Comparison of ENCODE assay signal across 1 cellular context in the genomic region with DNA sequence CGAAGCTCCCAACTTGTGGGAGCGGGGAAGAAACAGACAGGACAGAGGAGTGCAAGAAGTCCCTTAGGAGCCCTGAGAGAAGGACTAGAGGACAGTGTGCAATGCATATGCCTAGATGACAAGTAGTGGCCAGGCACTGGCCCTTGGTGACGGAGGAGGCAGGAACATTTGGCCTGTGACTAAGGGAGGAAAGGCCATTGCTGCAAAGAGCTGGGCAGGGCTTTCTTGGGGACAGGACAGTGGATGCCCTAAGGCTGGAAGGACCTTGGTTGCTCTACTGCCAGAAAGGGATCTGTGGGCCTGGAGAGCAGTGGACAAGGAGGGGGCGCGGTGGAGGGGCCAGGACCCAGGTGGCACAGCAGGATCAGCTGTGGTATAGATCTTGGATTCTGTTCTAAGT.
TF ChIP-seq lines count a peak whose summit lies in the region.

No MANE protein-coding gene starts in this region.

TF ChIP-seq in SK-N-SH, 30 proteins besides CTCF, POLR2A, EP300 and RAD21 (continued from another document):
- TF ChIP-seq, protein P1, sequence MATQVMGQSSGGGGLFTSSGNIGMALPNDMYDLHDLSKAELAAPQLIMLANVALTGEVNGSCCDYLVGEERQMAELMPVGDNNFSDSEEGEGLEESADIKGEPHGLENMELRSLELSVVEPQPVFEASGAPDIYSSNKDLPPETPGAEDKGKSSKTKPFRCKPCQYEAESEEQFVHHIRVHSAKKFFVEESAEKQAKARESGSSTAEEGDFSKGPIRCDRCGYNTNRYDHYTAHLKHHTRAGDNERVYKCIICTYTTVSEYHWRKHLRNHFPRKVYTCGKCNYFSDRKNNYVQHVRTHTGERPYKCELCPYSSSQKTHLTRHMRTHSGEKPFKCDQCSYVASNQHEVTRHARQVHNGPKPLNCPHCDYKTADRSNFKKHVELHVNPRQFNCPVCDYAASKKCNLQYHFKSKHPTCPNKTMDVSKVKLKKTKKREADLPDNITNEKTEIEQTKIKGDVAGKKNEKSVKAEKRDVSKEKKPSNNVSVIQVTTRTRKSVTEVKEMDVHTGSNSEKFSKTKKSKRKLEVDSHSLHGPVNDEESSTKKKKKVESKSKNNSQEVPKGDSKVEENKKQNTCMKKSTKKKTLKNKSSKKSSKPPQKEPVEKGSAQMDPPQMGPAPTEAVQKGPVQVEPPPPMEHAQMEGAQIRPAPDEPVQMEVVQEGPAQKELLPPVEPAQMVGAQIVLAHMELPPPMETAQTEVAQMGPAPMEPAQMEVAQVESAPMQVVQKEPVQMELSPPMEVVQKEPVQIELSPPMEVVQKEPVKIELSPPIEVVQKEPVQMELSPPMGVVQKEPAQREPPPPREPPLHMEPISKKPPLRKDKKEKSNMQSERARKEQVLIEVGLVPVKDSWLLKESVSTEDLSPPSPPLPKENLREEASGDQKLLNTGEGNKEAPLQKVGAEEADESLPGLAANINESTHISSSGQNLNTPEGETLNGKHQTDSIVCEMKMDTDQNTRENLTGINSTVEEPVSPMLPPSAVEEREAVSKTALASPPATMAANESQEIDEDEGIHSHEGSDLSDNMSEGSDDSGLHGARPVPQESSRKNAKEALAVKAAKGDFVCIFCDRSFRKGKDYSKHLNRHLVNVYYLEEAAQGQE (IDR thresholded peaks at IDR 0.05; ENCODE audit: low read depth, low read length) = no peak
- no peak for TF ChIP-seq FOXJ3 (CRISPR knock-in tag; IDR thresholded peaks at IDR 0.05)
